11 cellular contexts compared by ENCODE assay signal in genomic region chr2:102185347-102185746, GRCh38. TPM values are rescaled to one million over a fixed set of nuclear protein-coding genes. Genes with fewer than 3 reads are reported as not detected.
A peak's percentile ranks its signal among the peaks of the same experiment; 100 is the strongest.
DNase-seq lines count a peak whose midpoint lies in the region; ATAC-seq and TF ChIP-seq lines count a peak whose summit lies in the region.
"Had no signal": no experiment of that assay in that cellular context is flagged by ENCODE, and none has a peak within 500 bp of the region (broad histone marks: within the 10 kb centered on the region; RNA-seq: fewer than 3 reads in every experiment).

No MANE protein-coding gene starts in this region.

- peaks cover 0 to 9% of the 10 kb centered on the region in 2 donors for H3K4me1 ChIP-seq in right atrium auricular region
- peaks cover 0 to 12% (median 7%) of the 10 kb centered on the region in 4 donors for H3K4me1 ChIP-seq in upper lobe of left lung
- no peaks in the 10 kb centered on the region for H3K4me1 ChIP-seq in aorta (ENCODE audit: control insufficient read depth in 1 of 2, insufficient read depth in 2 of 2, low read length in 2 of 2)

- DNase-seq in right atrium auricular region (ENCODE audit: low spot score) (no peak), Right ventricle myocardium superior (no peak), glomerular endothelial cell (ENCODE audit: extremely low read depth, low read depth, low spot score) (peak; percentile 55), upper lobe of left lung (no peak), NCI-H1048 (lab: John Stamatoyannopoulos, UW) (no peak), aorta (no peak)
- DNase-seq: activated gamma-delta T cell treated with Interleukin-2 at 50 U/mL for 16 hours, NCI-H526 treated with DMSO at 0.1 percent for 48 hours had no signal

- intact Hi-C loops in Right ventricle myocardium superior (cut with DNase I): loop anchor here (10.0 kb wide), 1 partner anchor 49 kb away; no protein-coding TSS in a partner anchor
- intact Hi-C loops in aorta (cut with DNase I): no loop called here

- no peak for TF ChIP-seq POLR2A in upper lobe of left lung (IDR thresholded peaks at IDR 0.05)

- peak; percentile 20 to 59 for TF ChIP-seq CTCF in right atrium auricular region (IDR thresholded peaks at IDR 0.05)
- TF ChIP-seq CTCF in VCaP (conservative IDR thresholded peaks at IDR 0.05): peak; percentile 58
- TF ChIP-seq CTCF in upper lobe of left lung (IDR thresholded peaks at IDR 0.05): peak; percentile 38 to 63 (median 47)

- H3K27ac ChIP-seq in right atrium auricular region (no peak overlapping the region), VCaP (0 out of 2 replicates have a peak overlapping the region, but pooled peaks have one; percentile 14), upper lobe of left lung (no peak overlapping the region), aorta (ENCODE audit: low read depth in 1 of 2, low read length in 2 of 2) (no peak overlapping the region)

- TF ChIP-seq EP300 in upper lobe of left lung (IDR thresholded peaks at IDR 0.05): no peak

- ATAC-seq in Right ventricle myocardium superior (ENCODE audit: poor library complexity): no peak
- no peak for ATAC-seq in upper lobe of left lung (ENCODE audit: low FRiP score in 2 of 2)
- ATAC-seq in HG03196 (IDR thresholded peaks at IDR 0.05; ENCODE audit: unreplicated experiment): no peak
- no peak for ATAC-seq in aorta (ENCODE audit: low FRiP score)

- H3K9me3 ChIP-seq in right atrium auricular region: no peaks in the 10 kb centered on the region
- no peaks in the 10 kb centered on the region for H3K9me3 ChIP-seq in upper lobe of left lung
- H3K9me3 ChIP-seq in aorta (ENCODE audit: control insufficient read depth, low read length): no peaks in the 10 kb centered on the region

- H3K4me3 ChIP-seq in right atrium auricular region (no peak overlapping the region), upper lobe of left lung (no peak overlapping the region), aorta (ENCODE audit: low read length in 2 of 2) (no peak overlapping the region)

- 10 to 17% methylated on average over 2 of the region's 2 CpGs for WGBS in upper lobe of left lung, 2 donors
- WGBS in aorta, 2 donors: 16 to 17% methylated on average over 2 of the region's 2 CpGs

- H3K27me3 ChIP-seq in right atrium auricular region (no peaks in the 10 kb centered on the region), upper lobe of left lung (no peaks in the 10 kb centered on the region), aorta (ENCODE audit: control insufficient read depth in 1 of 2, insufficient read depth in 2 of 2, low read length in 1 of 2) (no peaks in the 10 kb centered on the region)

- H3K36me3 ChIP-seq in right atrium auricular region (no peaks in the 10 kb centered on the region), upper lobe of left lung (no peaks in the 10 kb centered on the region), aorta (ENCODE audit: control insufficient read depth in 1 of 2, insufficient read depth in 2 of 2, low read length in 1 of 2) (no peaks in the 10 kb centered on the region)

RNA-seq across cellular contexts. Expression of gene IL1RL2, which starts 1.5 kb away (rescaled TPM):
- under 1 TPM in 1 of 2 donors, not detected in 1; 0.55 TPM for total RNA-seq in right atrium auricular region
- not detected for total RNA-seq in Right ventricle myocardium superior
- 0.47 TPM in 1 of 2 replicates, not detected in the other for total RNA-seq in glomerular endothelial cell
- total RNA-seq in upper lobe of left lung: 1 to 10 TPM in 3 of 6 donors, under 1 TPM in 2, not detected in 1; 0.57 to 1.7 (median 1.4) TPM
- 1 to 10 TPM in 1 of 2 donors, under 1 TPM in 1; 0.54 to 1.8 TPM for total RNA-seq in aorta
- polyA plus RNA-seq in aorta: under 1 TPM in 1 of 2 donors, not detected in 1; 0.54 TPM
- total RNA-seq: G401 had no signal

RNA-seq across cellular contexts. Expression of gene IL1R1, which starts 42.8 kb away (rescaled TPM):
- total RNA-seq in right atrium auricular region (10 to 100 TPM; 28.7 to 86.2 TPM), Right ventricle myocardium superior (21.1 TPM), glomerular endothelial cell (14.6 and 41.1 TPM in 2 replicates), upper lobe of left lung (100 to 1,000 TPM in 3 of 6 donors, 10 to 100 TPM in 3; 48.2 to 148 (median 111) TPM), aorta (100 to 1,000 TPM; 135 to 155 TPM)
- polyA plus RNA-seq in aorta: 10 to 100 TPM; 47.0 to 49.6 TPM
- total RNA-seq: G401 had no signal
